8 cellular contexts compared by ENCODE assay signal in genomic region chr9:113151696-113152630, GRCh38. TPM values are rescaled to one million over a fixed set of nuclear protein-coding genes. Genes with fewer than 3 reads are reported as not detected.
DNase-seq lines count a peak whose midpoint lies in the region; ATAC-seq and TF ChIP-seq lines count a peak whose summit lies in the region.

No MANE protein-coding gene starts in this region.

- TF ChIP-seq EP300 in ovary (IDR thresholded peaks at IDR 0.05): no peak

- WGBS in ovary, 3 donors: 56 to 58% (median 57%) methylated on average over 11 of the region's 11 CpGs

- POLR2A ChIA-PET in RWPE1 (lab: Yijun Ruan, JAX; ENCODE audit: low non-redundant PET): interaction anchor here (1.4 kb wide), 1 partner anchor 9 kb away, joined by 3 read pairs; no protein-coding TSS in a partner anchor

- H3K36me3 ChIP-seq in DOHH2 (ENCODE audit: control insufficient read depth, low read length): no peaks in the 10 kb centered on the region
- no peaks in the 10 kb centered on the region for H3K36me3 ChIP-seq in ovary

- no peak for TF ChIP-seq CTCF in DOHH2 (IDR thresholded peaks at IDR 0.05; ENCODE audit: low read depth, low read length, poor library complexity, severe bottlenecking)
- no peak for TF ChIP-seq CTCF in RWPE1 (conservative IDR thresholded peaks at IDR 0.05; ENCODE audit: low read depth)
- TF ChIP-seq CTCF in fibroblast of mammary gland (conservative IDR thresholded peaks at IDR 0.05; ENCODE audit: control insufficient read depth, insufficient read depth, low read depth, low read length): no peak
- TF ChIP-seq CTCF in ovary (IDR thresholded peaks at IDR 0.05): no peak

- no peaks in the 10 kb centered on the region for H3K9me2 ChIP-seq in DOHH2 (replicated peaks; ENCODE audit: control insufficient read depth, low read length)

- 0 out of 2 replicates have a peak, but pooled peaks cover 3% of the 10 kb centered on the region for H3F3A ChIP-seq in DOHH2 (ENCODE audit: control insufficient read depth, insufficient read depth)

- peaks cover 12% of the 10 kb centered on the region for H3K27me3 ChIP-seq in DOHH2 (ENCODE audit: control insufficient read depth, low read length)
- H3K27me3 ChIP-seq in ovary: no peaks in the 10 kb centered on the region

- no peaks in the 10 kb centered on the region for H3K9me3 ChIP-seq in DOHH2 (ENCODE audit: control insufficient read depth, insufficient read depth, low read length)
- no peaks in the 10 kb centered on the region for H3K9me3 ChIP-seq in ovary

- intact Hi-C loops in ovary (cut with DNase I): no loop called here

- H4K20me1 ChIP-seq in DOHH2 (ENCODE audit: control insufficient read depth, insufficient read depth, low read depth, low read length): no peaks in the 10 kb centered on the region

- no peak for TF ChIP-seq POLR2A in ovary (IDR thresholded peaks at IDR 0.05)

- peak overlapping the region; percentile 67 for H3K4me2 ChIP-seq in DOHH2 (ENCODE audit: low read length)

- CTCF ChIA-PET in RWPE1 (lab: Yijun Ruan, JAX): interaction anchor here (0.6 to 1.6 kb wide), 6 partner anchors 12 to 1010 kb away, joined by 3 to 8 read pairs (median 4); no protein-coding TSS in a partner anchor

- H3K4me3 ChIP-seq in DOHH2 (ENCODE audit: low read length) (peak overlapping the region; percentile 87), fibroblast of mammary gland (ENCODE audit: control insufficient read depth, low read depth, low read length) (peak overlapping the region; percentile 86), ovary (peak overlapping the region; percentile 82)

- no peaks in the 10 kb centered on the region for H3K79me2 ChIP-seq in DOHH2 (ENCODE audit: control insufficient read depth, low read length)

- no peak overlapping the region for H3K27ac ChIP-seq in DOHH2 (ENCODE audit: low read depth, low read length)
- H3K27ac ChIP-seq in RWPE1: peak overlapping the region; percentile 94
- peak overlapping the region in 1 of 2 donors; percentile 67 for H3K27ac ChIP-seq in ovary

- peak; percentile 34 for DNase-seq in RWPE1 (ENCODE audit: low spot score)
- DNase-seq in fibroblast of mammary gland (ENCODE audit: low read depth): no peak
- DNase-seq in ovary: peak in 4 of 5 donors; percentile 23 to 63 (median 38)
- no peak for DNase-seq in NCI-H345 treated with DMSO at 0.1 percent for 48 hours (lab: John Stamatoyannopoulos, UW; ENCODE audit: unreplicated experiment)
- no peak for DNase-seq in stimulated activated CD4-positive, alpha-beta T cell treated with anti-CD3 and anti-CD28 coated beads, Interleukin-4, amount 100 ng/mL, for 24 hours

- ATAC-seq in HG03097 (IDR thresholded peaks at IDR 0.05; ENCODE audit: low FRiP score, unreplicated experiment) (no peak), HG02678 (IDR thresholded peaks at IDR 0.05; ENCODE audit: unreplicated experiment) (no peak)

- H3K4me1 ChIP-seq in DOHH2 (ENCODE audit: control insufficient read depth, low read length): peaks cover 27% of the 10 kb centered on the region
- H3K4me1 ChIP-seq in ovary (ENCODE audit: insufficient read depth): peaks cover 8% of the 10 kb centered on the region

RNA-seq across cellular contexts. Expression of gene SLC31A2, which starts 1.2 kb away (rescaled TPM):
- 10 to 100 TPM in 2 of 7 donors, 1 to 10 TPM in 5; 3.4 to 21.1 (median 6.0) TPM for total RNA-seq in ovary
- polyA plus RNA-seq in ovary: 10 to 100 TPM in 1 of 2 donors, 1 to 10 TPM in 1; 5.5 to 15.7 TPM

Comparison
In these comparisons a context has a peak if more than half of its experiments do, and no peak if none do; other contexts are left out.
1. DNase-seq: peak in RWPE1 (single experiment) and ovary (4 of 5); none in fibroblast of mammary gland (single experiment), NCI-H345 treated with DMSO at 0.1 percent for 48 hours (single experiment) and stimulated activated CD4-positive, alpha-beta T cell treated with anti-CD3 and anti-CD28 coated beads, Interleukin-4, amount 100 ng/mL, for 24 hours (single experiment).
2. Peak in every context shown above with its lines, with median percentiles within 50 percentile points of each other: H3K4me3 ChIP-seq.